ENCODE assay signal across 1 cellular context in the genomic region with DNA sequence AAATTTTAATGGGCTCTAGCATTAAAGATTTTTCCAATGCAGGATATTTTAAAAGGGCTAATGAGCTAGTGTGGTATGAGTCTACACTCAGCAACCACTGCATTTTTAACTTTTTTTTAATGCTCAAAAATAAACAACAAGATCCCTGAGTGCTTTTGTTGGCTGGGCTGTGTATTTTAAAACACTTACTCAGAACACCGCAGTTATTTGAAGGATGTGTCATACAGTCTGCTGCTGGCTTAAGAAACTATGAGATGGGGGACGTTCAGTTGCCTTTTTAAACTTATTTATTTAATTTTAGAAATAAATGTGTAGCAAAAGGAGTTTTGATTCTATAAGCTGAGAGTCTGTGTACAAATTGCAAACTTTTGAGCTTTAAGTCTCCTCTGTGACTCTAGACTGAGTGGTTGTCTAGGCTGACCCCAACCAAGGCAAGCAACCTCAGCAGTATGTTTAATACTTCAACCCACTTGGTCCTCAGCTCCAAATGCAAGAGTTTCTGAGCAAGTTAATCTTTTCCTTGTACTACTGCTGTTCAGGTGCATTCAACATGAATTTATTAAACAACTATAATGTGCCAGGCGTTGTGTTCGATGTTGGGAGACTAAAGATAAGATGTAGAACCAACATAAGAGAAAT.
TF ChIP-seq lines count a peak whose summit lies in the region.

No MANE protein-coding gene starts in this region.

TF ChIP-seq in IMR-90, 13 proteins besides CTCF, POLR2A, EP300 and RAD21:
- TF ChIP-seq USF2 (IDR thresholded peaks at IDR 0.05; ENCODE audit: low read depth, low read length) (no peak), NFE2L2 (IDR thresholded peaks at IDR 0.05; ENCODE audit: low read depth, low read length) (no peak), CEBPB (IDR thresholded peaks at IDR 0.05; ENCODE audit: low read depth, low read length) (peak; percentile 40; the same call in 1 of the 2 replicates), RCOR1 (IDR thresholded peaks at IDR 0.05; ENCODE audit: insufficient replicate concordance, low read length) (peak; percentile 42), BHLHE40 (IDR thresholded peaks at IDR 0.05; ENCODE audit: low read depth, low read length) (peak; percentile 48; the same call in 1 of the 2 replicates), MAZ (IDR thresholded peaks at IDR 0.05; ENCODE audit: borderline replicate concordance, low read depth, low read length) (no peak), ELK1 (IDR thresholded peaks at IDR 0.05; ENCODE audit: borderline replicate concordance, low read depth, low read length) (no peak), FOS (IDR thresholded peaks at IDR 0.05; ENCODE audit: low read depth, low read length) (peak; percentile 85), RFX5 (IDR thresholded peaks at IDR 0.05; ENCODE audit: low read depth, low read length) (no peak)
